Comparison of ENCODE assay signal across 1 cellular context in the genomic region with DNA sequence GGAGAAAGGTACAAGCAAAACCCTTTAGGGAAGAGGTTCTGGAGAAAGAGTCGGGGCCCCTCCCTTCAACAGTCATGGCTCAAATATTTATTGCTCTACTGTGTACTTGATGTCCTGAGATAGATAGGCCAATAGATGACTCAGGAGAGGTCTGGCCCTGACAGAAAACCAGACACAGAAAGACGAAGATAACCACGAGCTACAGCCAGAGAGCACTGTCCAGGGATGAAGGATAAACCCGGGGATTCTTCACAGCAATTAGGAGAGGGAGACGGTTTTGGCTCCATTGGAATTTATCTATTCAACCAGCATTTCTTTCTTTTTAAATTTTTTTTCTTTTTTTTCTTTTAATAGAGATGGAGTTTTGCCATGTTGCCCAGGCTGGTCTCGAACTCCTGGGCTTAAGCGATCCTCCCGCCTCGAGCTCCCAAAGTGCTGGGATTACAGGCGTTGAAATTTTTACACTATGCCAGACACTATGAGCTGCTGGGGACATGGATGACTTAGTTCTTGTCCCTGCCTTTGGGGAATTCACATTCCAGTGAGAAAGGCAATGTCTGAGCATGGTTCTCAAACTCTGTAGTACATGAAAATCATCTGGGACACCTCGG.
TF ChIP-seq lines count a peak whose summit lies in the region.

No MANE protein-coding gene starts in this region.

TF ChIP-seq in K562, 482 proteins besides CTCF, POLR2A, EP300 and RAD21 (continued from another document and continues in another):
- TF ChIP-seq, protein P1, sequence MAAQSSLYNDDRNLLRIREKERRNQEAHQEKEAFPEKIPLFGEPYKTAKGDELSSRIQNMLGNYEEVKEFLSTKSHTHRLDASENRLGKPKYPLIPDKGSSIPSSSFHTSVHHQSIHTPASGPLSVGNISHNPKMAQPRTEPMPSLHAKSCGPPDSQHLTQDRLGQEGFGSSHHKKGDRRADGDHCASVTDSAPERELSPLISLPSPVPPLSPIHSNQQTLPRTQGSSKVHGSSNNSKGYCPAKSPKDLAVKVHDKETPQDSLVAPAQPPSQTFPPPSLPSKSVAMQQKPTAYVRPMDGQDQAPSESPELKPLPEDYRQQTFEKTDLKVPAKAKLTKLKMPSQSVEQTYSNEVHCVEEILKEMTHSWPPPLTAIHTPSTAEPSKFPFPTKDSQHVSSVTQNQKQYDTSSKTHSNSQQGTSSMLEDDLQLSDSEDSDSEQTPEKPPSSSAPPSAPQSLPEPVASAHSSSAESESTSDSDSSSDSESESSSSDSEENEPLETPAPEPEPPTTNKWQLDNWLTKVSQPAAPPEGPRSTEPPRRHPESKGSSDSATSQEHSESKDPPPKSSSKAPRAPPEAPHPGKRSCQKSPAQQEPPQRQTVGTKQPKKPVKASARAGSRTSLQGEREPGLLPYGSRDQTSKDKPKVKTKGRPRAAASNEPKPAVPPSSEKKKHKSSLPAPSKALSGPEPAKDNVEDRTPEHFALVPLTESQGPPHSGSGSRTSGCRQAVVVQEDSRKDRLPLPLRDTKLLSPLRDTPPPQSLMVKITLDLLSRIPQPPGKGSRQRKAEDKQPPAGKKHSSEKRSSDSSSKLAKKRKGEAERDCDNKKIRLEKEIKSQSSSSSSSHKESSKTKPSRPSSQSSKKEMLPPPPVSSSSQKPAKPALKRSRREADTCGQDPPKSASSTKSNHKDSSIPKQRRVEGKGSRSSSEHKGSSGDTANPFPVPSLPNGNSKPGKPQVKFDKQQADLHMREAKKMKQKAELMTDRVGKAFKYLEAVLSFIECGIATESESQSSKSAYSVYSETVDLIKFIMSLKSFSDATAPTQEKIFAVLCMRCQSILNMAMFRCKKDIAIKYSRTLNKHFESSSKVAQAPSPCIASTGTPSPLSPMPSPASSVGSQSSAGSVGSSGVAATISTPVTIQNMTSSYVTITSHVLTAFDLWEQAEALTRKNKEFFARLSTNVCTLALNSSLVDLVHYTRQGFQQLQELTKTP (IDR thresholded peaks at IDR 0.05; ENCODE audit: low read depth in 1 of 2, partially characterized antibody in 2 of 2) = peak in 1 of 2 experiments; percentile 35
- TF ChIP-seq TGIF2 (CRISPR knock-in tag; IDR thresholded peaks at IDR 0.05) = no peak
- TF ChIP-seq, protein P2, sequence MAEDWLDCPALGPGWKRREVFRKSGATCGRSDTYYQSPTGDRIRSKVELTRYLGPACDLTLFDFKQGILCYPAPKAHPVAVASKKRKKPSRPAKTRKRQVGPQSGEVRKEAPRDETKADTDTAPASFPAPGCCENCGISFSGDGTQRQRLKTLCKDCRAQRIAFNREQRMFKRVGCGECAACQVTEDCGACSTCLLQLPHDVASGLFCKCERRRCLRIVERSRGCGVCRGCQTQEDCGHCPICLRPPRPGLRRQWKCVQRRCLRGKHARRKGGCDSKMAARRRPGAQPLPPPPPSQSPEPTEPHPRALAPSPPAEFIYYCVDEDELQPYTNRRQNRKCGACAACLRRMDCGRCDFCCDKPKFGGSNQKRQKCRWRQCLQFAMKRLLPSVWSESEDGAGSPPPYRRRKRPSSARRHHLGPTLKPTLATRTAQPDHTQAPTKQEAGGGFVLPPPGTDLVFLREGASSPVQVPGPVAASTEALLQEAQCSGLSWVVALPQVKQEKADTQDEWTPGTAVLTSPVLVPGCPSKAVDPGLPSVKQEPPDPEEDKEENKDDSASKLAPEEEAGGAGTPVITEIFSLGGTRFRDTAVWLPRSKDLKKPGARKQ (CRISPR knock-in tag; IDR thresholded peaks at IDR 0.05) = 0 out of 2 replicates have a peak, but pooled peaks have one; percentile 46
- TF ChIP-seq RBM39 (optimal IDR thresholded peaks at IDR 0.05; ENCODE audit: low read depth, low read length) = no peak
- TF ChIP-seq ZNF764 (CRISPR knock-in tag; IDR thresholded peaks at IDR 0.05; ENCODE audit: low read depth) = no peak
- TF ChIP-seq ZNF24 (IDR thresholded peaks at IDR 0.05) = no peak
- no peak for TF ChIP-seq TFAP4 (CRISPR knock-in tag; IDR thresholded peaks at IDR 0.05; ENCODE audit: borderline replicate concordance)
- TF ChIP-seq, protein P3, sequence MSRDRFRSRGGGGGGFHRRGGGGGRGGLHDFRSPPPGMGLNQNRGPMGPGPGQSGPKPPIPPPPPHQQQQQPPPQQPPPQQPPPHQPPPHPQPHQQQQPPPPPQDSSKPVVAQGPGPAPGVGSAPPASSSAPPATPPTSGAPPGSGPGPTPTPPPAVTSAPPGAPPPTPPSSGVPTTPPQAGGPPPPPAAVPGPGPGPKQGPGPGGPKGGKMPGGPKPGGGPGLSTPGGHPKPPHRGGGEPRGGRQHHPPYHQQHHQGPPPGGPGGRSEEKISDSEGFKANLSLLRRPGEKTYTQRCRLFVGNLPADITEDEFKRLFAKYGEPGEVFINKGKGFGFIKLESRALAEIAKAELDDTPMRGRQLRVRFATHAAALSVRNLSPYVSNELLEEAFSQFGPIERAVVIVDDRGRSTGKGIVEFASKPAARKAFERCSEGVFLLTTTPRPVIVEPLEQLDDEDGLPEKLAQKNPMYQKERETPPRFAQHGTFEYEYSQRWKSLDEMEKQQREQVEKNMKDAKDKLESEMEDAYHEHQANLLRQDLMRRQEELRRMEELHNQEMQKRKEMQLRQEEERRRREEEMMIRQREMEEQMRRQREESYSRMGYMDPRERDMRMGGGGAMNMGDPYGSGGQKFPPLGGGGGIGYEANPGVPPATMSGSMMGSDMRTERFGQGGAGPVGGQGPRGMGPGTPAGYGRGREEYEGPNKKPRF (IDR thresholded peaks at IDR 0.05; ENCODE audit: low read depth, low read length) = no peak
- TF ChIP-seq MCM2 (IDR thresholded peaks at IDR 0.05; ENCODE audit: low read depth) = no peak
- peak; percentile 52; the same call in 1 of the 2 replicates for TF ChIP-seq ESRRA (IDR thresholded peaks at IDR 0.05; ENCODE audit: borderline replicate concordance, low read depth)
- TF ChIP-seq, protein P4, sequence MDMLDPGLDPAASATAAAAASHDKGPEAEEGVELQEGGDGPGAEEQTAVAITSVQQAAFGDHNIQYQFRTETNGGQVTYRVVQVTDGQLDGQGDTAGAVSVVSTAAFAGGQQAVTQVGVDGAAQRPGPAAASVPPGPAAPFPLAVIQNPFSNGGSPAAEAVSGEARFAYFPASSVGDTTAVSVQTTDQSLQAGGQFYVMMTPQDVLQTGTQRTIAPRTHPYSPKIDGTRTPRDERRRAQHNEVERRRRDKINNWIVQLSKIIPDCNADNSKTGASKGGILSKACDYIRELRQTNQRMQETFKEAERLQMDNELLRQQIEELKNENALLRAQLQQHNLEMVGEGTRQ (CRISPR knock-in tag; IDR thresholded peaks at IDR 0.05) = no peak
- no peak for TF ChIP-seq TEAD2 (tag; IDR thresholded peaks at IDR 0.05)
- TF ChIP-seq KDM4B (IDR thresholded peaks at IDR 0.05; ENCODE audit: borderline replicate concordance in 2 of 2, low read depth in 1 of 2) = no peak
- TF ChIP-seq SMARCA4 (IDR thresholded peaks at IDR 0.05) = peak; percentile 92
- TF ChIP-seq ETV5 (CRISPR knock-in tag; IDR thresholded peaks at IDR 0.05; ENCODE audit: low read depth) = 0 out of 2 replicates have a peak, but pooled peaks have one; percentile 58
- peak; percentile 87 for TF ChIP-seq CTBP1 (IDR thresholded peaks at IDR 0.05; ENCODE audit: borderline replicate concordance)
- TF ChIP-seq SPI1 (IDR thresholded peaks at IDR 0.05; ENCODE audit: borderline replicate concordance, low read depth, low read length) = no peak
- TF ChIP-seq, protein P5, sequence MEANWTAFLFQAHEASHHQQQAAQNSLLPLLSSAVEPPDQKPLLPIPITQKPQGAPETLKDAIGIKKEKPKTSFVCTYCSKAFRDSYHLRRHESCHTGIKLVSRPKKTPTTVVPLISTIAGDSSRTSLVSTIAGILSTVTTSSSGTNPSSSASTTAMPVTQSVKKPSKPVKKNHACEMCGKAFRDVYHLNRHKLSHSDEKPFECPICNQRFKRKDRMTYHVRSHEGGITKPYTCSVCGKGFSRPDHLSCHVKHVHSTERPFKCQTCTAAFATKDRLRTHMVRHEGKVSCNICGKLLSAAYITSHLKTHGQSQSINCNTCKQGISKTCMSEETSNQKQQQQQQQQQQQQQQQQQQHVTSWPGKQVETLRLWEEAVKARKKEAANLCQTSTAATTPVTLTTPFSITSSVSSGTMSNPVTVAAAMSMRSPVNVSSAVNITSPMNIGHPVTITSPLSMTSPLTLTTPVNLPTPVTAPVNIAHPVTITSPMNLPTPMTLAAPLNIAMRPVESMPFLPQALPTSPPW (CRISPR knock-in tag; IDR thresholded peaks at IDR 0.05) = peak; percentile 64; the same call in 1 of the 2 replicates
- peak; percentile 70; the same call in 1 of the 2 replicates for TF ChIP-seq SMAD4 (CRISPR knock-in tag; conservative IDR thresholded peaks at IDR 0.05)
- peak; percentile 46; the same call in 1 of the 2 replicates for TF ChIP-seq ZNF592 (IDR thresholded peaks at IDR 0.05)
- TF ChIP-seq ZNF408 (CRISPR knock-in tag; IDR thresholded peaks at IDR 0.05; ENCODE audit: low read depth) = no peak
- TF ChIP-seq, protein P6, sequence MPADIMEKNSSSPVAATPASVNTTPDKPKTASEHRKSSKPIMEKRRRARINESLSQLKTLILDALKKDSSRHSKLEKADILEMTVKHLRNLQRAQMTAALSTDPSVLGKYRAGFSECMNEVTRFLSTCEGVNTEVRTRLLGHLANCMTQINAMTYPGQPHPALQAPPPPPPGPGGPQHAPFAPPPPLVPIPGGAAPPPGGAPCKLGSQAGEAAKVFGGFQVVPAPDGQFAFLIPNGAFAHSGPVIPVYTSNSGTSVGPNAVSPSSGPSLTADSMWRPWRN (IDR thresholded peaks at IDR 0.05; ENCODE audit: low read depth) = no peak
- TF ChIP-seq SMARCC2 (IDR thresholded peaks at IDR 0.05; ENCODE audit: low read depth) = peak; percentile 62
- 0 out of 2 replicates have a peak, but pooled peaks have one; percentile 29 for TF ChIP-seq ZNF395 (CRISPR knock-in tag; IDR thresholded peaks at IDR 0.05)
- TF ChIP-seq CREB1 (IDR thresholded peaks at IDR 0.05) = peak; percentile 19; the same call in 1 of the 2 replicates
- TF ChIP-seq CREB1 (CRISPR knock-in tag; IDR thresholded peaks at IDR 0.05) = no peak
- TF ChIP-seq ZNF431 (CRISPR knock-in tag; IDR thresholded peaks at IDR 0.05) = no peak
- no peak for TF ChIP-seq ZFP1 (CRISPR knock-in tag; IDR thresholded peaks at IDR 0.05)
- peak; percentile 68 for TF ChIP-seq CBFA2T2 (conservative IDR thresholded peaks at IDR 0.05)
- TF ChIP-seq ADNP (tag; IDR thresholded peaks at IDR 0.05) = peak; percentile 75
- TF ChIP-seq, protein P7, sequence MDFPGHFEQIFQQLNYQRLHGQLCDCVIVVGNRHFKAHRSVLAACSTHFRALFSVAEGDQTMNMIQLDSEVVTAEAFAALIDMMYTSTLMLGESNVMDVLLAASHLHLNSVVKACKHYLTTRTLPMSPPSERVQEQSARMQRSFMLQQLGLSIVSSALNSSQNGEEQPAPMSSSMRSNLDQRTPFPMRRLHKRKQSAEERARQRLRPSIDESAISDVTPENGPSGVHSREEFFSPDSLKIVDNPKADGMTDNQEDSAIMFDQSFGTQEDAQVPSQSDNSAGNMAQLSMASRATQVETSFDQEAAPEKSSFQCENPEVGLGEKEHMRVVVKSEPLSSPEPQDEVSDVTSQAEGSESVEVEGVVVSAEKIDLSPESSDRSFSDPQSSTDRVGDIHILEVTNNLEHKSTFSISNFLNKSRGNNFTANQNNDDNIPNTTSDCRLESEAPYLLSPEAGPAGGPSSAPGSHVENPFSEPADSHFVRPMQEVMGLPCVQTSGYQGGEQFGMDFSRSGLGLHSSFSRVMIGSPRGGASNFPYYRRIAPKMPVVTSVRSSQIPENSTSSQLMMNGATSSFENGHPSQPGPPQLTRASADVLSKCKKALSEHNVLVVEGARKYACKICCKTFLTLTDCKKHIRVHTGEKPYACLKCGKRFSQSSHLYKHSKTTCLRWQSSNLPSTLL (IDR thresholded peaks at IDR 0.05) = no peak
- TF ChIP-seq HNRNPL (IDR thresholded peaks at IDR 0.05; ENCODE audit: low read depth, low read length) = no peak
- TF ChIP-seq GABPB1 (CRISPR knock-in tag; IDR thresholded peaks at IDR 0.05) = no peak
- TF ChIP-seq PHB2 (IDR thresholded peaks at IDR 0.05; ENCODE audit: low read depth) = no peak
